ENCODE assay signal across 19 cellular contexts in the genomic region with DNA sequence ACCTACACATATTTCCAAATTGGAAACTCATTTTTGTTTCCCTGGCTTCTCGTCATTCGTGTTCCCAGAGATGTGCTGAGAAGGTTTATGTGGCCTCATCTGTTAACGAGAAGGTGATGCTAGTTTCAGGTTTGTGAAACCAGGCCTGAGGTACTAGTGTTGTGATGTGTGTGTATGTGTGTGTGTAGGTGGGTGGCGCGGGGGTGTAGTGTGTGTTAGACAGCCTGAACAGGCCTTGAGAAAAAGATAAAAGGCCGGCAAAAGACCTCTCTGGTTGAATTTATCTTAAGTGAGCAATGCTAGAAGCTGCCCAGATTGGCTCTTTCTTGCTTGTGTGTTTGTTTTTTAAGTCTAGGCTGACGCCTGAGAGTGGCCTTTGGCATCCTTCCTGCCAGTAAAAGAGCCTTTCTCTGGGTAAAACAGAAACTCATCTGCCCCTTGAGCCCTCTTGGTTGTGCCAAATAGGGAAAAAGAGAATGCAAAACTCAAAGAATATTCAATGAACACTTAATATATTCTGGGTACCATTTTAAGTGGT.
"Had no signal": no experiment of that assay in that cellular context is flagged by ENCODE, and none has a peak within 500 bp of the region (broad histone marks: within the 10 kb centered on the region; RNA-seq: fewer than 3 reads in every experiment).

No MANE protein-coding gene starts in this region.

- H3K27ac ChIP-seq: spleen, VCaP had no signal

- H3K36me3 Mint-ChIP-seq: activated CD8-positive, alpha-beta memory T cell treated with anti-CD3 and anti-CD28 coated beads, Interleukin-2, amount 10 ng/mL, durations not matched to agents 7 days and 5 days; activated naive CD4-positive, alpha-beta T cell treated with anti-CD3 and anti-CD28 coated beads, Interleukin-2, amount 50 U/mL, for 72 hours; immature natural killer cell; T-cell had no signal

- H3K4me1 Mint-ChIP-seq: immature natural killer cell; stimulated activated naive CD8-positive, alpha-beta T cell treated with anti-CD3 and anti-CD28 coated beads, Interleukin-15, amount 100 ng/mL, for 72 hours; T-cell had no signal

- H3K27me3 ChIP-seq: esophagus muscularis mucosa, heart left ventricle, spleen had no signal

- ATAC-seq: activated CD8-positive, alpha-beta memory T cell treated with anti-CD3 and anti-CD28 coated beads, Interleukin-2, amount 10 ng/mL, durations not matched to agents 7 days and 5 days; activated naive CD4-positive, alpha-beta T cell treated with anti-CD3 and anti-CD28 coated beads, Interleukin-2, amount 50 U/mL, for 72 hours; activated T-cell treated with anti-CD3 and anti-CD28 coated beads, Interleukin-2, amount 50 U/mL, for 4 hours; heart left ventricle; stimulated activated naive CD8-positive, alpha-beta T cell treated with anti-CD3 and anti-CD28 coated beads, Interleukin-15, amount 100 ng/mL, for 72 hours; T-cell had no signal

- H3K4me3 ChIP-seq: esophagus muscularis mucosa, heart left ventricle, spleen, thoracic aorta had no signal

- H3K36me3 ChIP-seq: spleen, thoracic aorta had no signal

- H3K9me3 ChIP-seq: esophagus muscularis mucosa, heart left ventricle, spleen, thoracic aorta had no signal

- H3K4me3 Mint-ChIP-seq: activated CD8-positive, alpha-beta memory T cell treated with anti-CD3 and anti-CD28 coated beads, Interleukin-2, amount 10 ng/mL, durations not matched to agents 7 days and 5 days; activated T-cell treated with anti-CD3 and anti-CD28 coated beads, Interleukin-2, amount 50 U/mL, for 4 hours; immature natural killer cell; nephron progenitor cell; stimulated activated naive CD8-positive, alpha-beta T cell treated with anti-CD3 and anti-CD28 coated beads, Interleukin-15, amount 100 ng/mL, for 72 hours; T-cell had no signal

- H3K4me1 ChIP-seq: spleen had no signal

- H3K9me3 Mint-ChIP-seq: activated T-cell treated with anti-CD3 and anti-CD28 coated beads, Interleukin-2, amount 50 U/mL, for 4 hours; nephron progenitor cell; stimulated activated naive CD8-positive, alpha-beta T cell treated with anti-CD3 and anti-CD28 coated beads, Interleukin-15, amount 100 ng/mL, for 72 hours; T-cell had no signal

- DNase-seq: activated CD4-positive, alpha-beta T cell treated with anti-CD3 and anti-CD28 coated beads for 1 hour; activated CD4-positive, alpha-beta T cell treated with anti-CD3 and anti-CD28 coated beads, Interleukin-2, amount 50 U/mL, for 48 hours; activated CD8-positive, alpha-beta memory T cell treated with anti-CD3 and anti-CD28 coated beads, Interleukin-2, amount 10 ng/mL, durations not matched to agents 7 days and 5 days; activated effector memory CD4-positive, alpha-beta T cell treated with anti-CD3 and anti-CD28 coated beads, Interleukin-2, amount 50 U/mL, for 16 hours; activated T-cell treated with anti-CD3 and anti-CD28 coated beads, Interleukin-2, amount 50 U/mL, for 4 hours; cortex of kidney; effector CD4-positive, alpha-beta T cell; foreskin melanocyte; heart left ventricle; immature natural killer cell; nephron progenitor cell; spleen; stimulated activated naive CD8-positive, alpha-beta T cell treated with anti-CD3 and anti-CD28 coated beads, Interleukin-15, amount 100 ng/mL, for 72 hours; T-cell; T-helper 9 cell had no signal

- H3K27ac Mint-ChIP-seq: activated CD8-positive, alpha-beta memory T cell treated with anti-CD3 and anti-CD28 coated beads, Interleukin-2, amount 10 ng/mL, durations not matched to agents 7 days and 5 days; activated naive CD4-positive, alpha-beta T cell treated with anti-CD3 and anti-CD28 coated beads, Interleukin-2, amount 50 U/mL, for 72 hours; immature natural killer cell; nephron progenitor cell; stimulated activated naive CD8-positive, alpha-beta T cell treated with anti-CD3 and anti-CD28 coated beads, Interleukin-15, amount 100 ng/mL, for 72 hours; T-cell had no signal

- H3K27me3 Mint-ChIP-seq: stimulated activated naive CD8-positive, alpha-beta T cell treated with anti-CD3 and anti-CD28 coated beads, Interleukin-15, amount 100 ng/mL, for 72 hours had no signal
